ENCODE assay signal across 8 cellular contexts in genomic region chr5:54902817-54903473, GRCh38.
A peak's percentile ranks its signal among the peaks of the same experiment; 100 is the strongest.
DNase-seq lines count a peak whose midpoint lies in the region; ATAC-seq and TF ChIP-seq lines count a peak whose summit lies in the region.

No MANE protein-coding gene starts in this region.

- H3K18ac ChIP-seq in mesendoderm (ENCODE audit: low read length) = peak overlapping the region; percentile 24

- H4K8ac ChIP-seq in mesendoderm (ENCODE audit: low read depth, low read length) = no peak overlapping the region

- peak overlapping the region in 1 of 2 donors; percentile 1 for H3K27ac Mint-ChIP-seq in T-cell

- no peak overlapping the region for H4K5ac ChIP-seq in mesendoderm (ENCODE audit: low read length)

- POLR2A ChIA-PET in T-cell (lab: Charles Lee) = interaction anchor here in 1 of 2 donors (0.6 kb wide), 1 partner anchor 65 kb away, joined by 3 read pairs; no protein-coding TSS in a partner anchor

- no peak overlapping the region for H2BK15ac ChIP-seq in mesendoderm (replicated peaks; ENCODE audit: low read depth)

- H3K36me3 ChIP-seq in mesendoderm (ENCODE audit: control insufficient read depth, insufficient read depth, low read length) (no peaks in the 10 kb centered on the region), body of pancreas (replicated peaks in 1 of 2; ENCODE audit: insufficient read depth in 1 of 2, low read depth in 2 of 2) (no peaks in the 10 kb centered on the region)

- H3K4me3 Mint-ChIP-seq in T-cell = no peak overlapping the region

- no peak for TF ChIP-seq POLR2A in body of pancreas (IDR thresholded peaks at IDR 0.05)

- DNase-seq in DMS 273 (lab: John Stamatoyannopoulos, UW; ENCODE audit: unreplicated experiment) (peak; percentile 92), T-cell (peak in 3 of 34 experiments; percentile 4 to 12 (median 9)), mesendoderm (no peak), DMS53 (lab: John Stamatoyannopoulos, UW) (no peak), body of pancreas (no peak), left ventricle myocardium superior (no peak)

- H3K4me1 ChIP-seq in mesendoderm (ENCODE audit: control insufficient read depth, low read depth, low read length) = peaks cover 10% of the 10 kb centered on the region
- H3K4me1 ChIP-seq in body of pancreas = no peaks in the 10 kb centered on the region

- intact Hi-C loops in body of pancreas (cut with DNase I) = loop anchor here (10.0 kb wide), 1 partner anchor 242 kb away; no protein-coding TSS in a partner anchor
- intact Hi-C loops in left ventricle myocardium superior (cut with micrococcal nuclease) = no loop called here

- WGBS in mesendoderm (ENCODE audit: extremely low coverage, insufficient coverage, low lambda C conversion rate) = no CpG with 5 or more reads among the region's 2 CpGs
- WGBS in body of pancreas, 2 donors = 46 to 67% methylated on average over 2 of the region's 2 CpGs

- H3K4ac ChIP-seq in mesendoderm (ENCODE audit: low read depth, low read length) = no peak overlapping the region

- no peaks in the 10 kb centered on the region for H3K36me3 Mint-ChIP-seq in T-cell

- H3K4me3 ChIP-seq in mesendoderm (ENCODE audit: low read length) (no peak overlapping the region), body of pancreas (no peak overlapping the region)

- H3K9ac ChIP-seq in mesendoderm (ENCODE audit: low read length) = no peak overlapping the region

- no peaks in the 10 kb centered on the region for H3K9me3 ChIP-seq in body of pancreas

- no peaks in the 10 kb centered on the region for H3K27me3 ChIP-seq in mesendoderm (ENCODE audit: insufficient read depth, low read length, poor library complexity)
- no peaks in the 10 kb centered on the region for H3K27me3 ChIP-seq in body of pancreas

- no peak overlapping the region for H2BK5ac ChIP-seq in mesendoderm (ENCODE audit: low read length)

- H3K79me2 ChIP-seq in mesendoderm (ENCODE audit: control insufficient read depth, insufficient read depth, low read length) = no peaks in the 10 kb centered on the region

- CTCF ChIA-PET in T-cell (lab: Charles Lee) = interaction anchor here (0.7 to 6.9 kb wide), 3 partner anchors 256 to 594 kb away, joined by 3 to 120 read pairs (median 36); partner anchors contain the start of gene GPX8 (in 2 of the 2)

- no peaks in the 10 kb centered on the region for H3K9me3 Mint-ChIP-seq in T-cell

- H3K4me2 ChIP-seq in mesendoderm (ENCODE audit: low read length) = no peak overlapping the region

- peaks cover 10 to 11% (median 11%) of the 10 kb centered on the region in 3 donors for H3K4me1 Mint-ChIP-seq in T-cell

- H3K56ac ChIP-seq in mesendoderm (ENCODE audit: low read length) = no peak overlapping the region

- TF ChIP-seq CTCF in body of pancreas (IDR thresholded peaks at IDR 0.05) = no peak

- no peak overlapping the region for H3K23ac ChIP-seq in mesendoderm (ENCODE audit: low read length)

- H2AK5ac ChIP-seq in mesendoderm (ENCODE audit: low read length) = peak overlapping the region; percentile 34

- peak; percentile 100 for ATAC-seq in GM19395 (IDR thresholded peaks at IDR 0.05; ENCODE audit: unreplicated experiment)
- peak; percentile 100 for ATAC-seq in HG03354 (IDR thresholded peaks at IDR 0.05; ENCODE audit: poor library complexity, severe bottlenecking, unreplicated experiment)
- ATAC-seq in T-cell (replicated peaks in 1 of 4) = peak; percentile 67 to 90 (median 78)
- no peak for ATAC-seq in body of pancreas
- no peak for ATAC-seq in left ventricle myocardium superior

- H3K27ac ChIP-seq in mesendoderm (ENCODE audit: low read depth, low read length) (no peak overlapping the region), body of pancreas (no peak overlapping the region)

- H3K79me1 ChIP-seq in mesendoderm (ENCODE audit: low read length) = no peaks in the 10 kb centered on the region

- H3K27me3 Mint-ChIP-seq in T-cell = peaks cover 22 to 23% of the 10 kb centered on the region in 2 donors

- no peak overlapping the region for H2BK120ac ChIP-seq in mesendoderm (ENCODE audit: low read depth, low read length)

Comparison
In these comparisons a context has a peak if more than half of its experiments do, and no peak if none do; other contexts are left out.
1. ATAC-seq: peak in GM19395 (single experiment), HG03354 (single experiment) and T-cell (4 of 4); none in body of pancreas (single experiment) and left ventricle myocardium superior (single experiment).